12 cellular contexts compared by ENCODE assay signal in the genomic region with DNA sequence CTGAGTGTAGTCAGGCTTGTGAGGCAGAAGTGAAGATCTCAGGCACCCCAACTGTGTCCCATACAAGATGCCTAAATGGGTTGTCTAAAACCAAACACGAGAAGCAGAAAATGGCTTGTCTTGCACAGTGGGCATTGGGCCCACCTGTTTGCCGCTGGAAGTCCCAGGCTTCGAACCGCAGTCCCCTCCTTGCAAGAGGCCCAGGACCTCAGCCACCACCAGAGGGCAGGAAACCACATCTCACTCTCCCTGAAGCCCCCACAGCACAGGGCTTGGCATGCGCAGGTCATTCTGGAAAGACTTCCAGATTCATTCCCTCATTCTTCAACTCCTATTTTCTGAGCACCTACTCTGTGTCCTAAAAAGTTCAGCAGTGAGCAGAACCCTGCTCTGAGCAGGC.
DNase-seq lines count a peak whose midpoint lies in the region; ATAC-seq, FAIRE-seq and TF ChIP-seq lines count a peak whose summit lies in the region.
"Had no signal": no experiment of that assay in that cellular context is flagged by ENCODE, and none has a peak within 500 bp of the region (broad histone marks: within the 10 kb centered on the region; RNA-seq: fewer than 3 reads in every experiment).

No MANE protein-coding gene starts in this region.

- no peaks in the 10 kb centered on the region for H3K4me1 ChIP-seq in right atrium auricular region
- H3K4me1 ChIP-seq: thyroid gland had no signal

- peak; percentile 16 for TF ChIP-seq CTCF in astrocyte of the spinal cord (IDR thresholded peaks at IDR 0.05; ENCODE audit: low read depth, low read length)
- TF ChIP-seq CTCF in right atrium auricular region (IDR thresholded peaks at IDR 0.05): no peak

- TF ChIP-seq RAD21 in Ishikawa (IDR thresholded peaks at IDR 0.05; ENCODE audit: low read depth): peak; percentile 56

- H3K27me3 ChIP-seq in right atrium auricular region: no peaks in the 10 kb centered on the region
- H3K27me3 ChIP-seq: thyroid gland had no signal

- no peak for ATAC-seq in natural killer cell treated with Interleukin-12 subunit alpha and Interleukin-12 subunit beta and Interleukin-15 and Interleukin-18, amount 100 ng/mL, for 72 hours
- ATAC-seq: activated T-cell treated with anti-CD3 and anti-CD28 coated beads, Interleukin-2, amount 50 U/mL, for 4 hours had no signal

- H3K27ac Mint-ChIP-seq in activated T-helper 1 cell treated with anti-CD3 and anti-CD28 coated beads, Interleukin-12 subunit alpha, Interleukin-12 subunit beta, Interleukin-2, Interleukin-4 antibody, amounts not matched to agents 30 ng/mL and 10 ng/mL and 1 ng/mL, durations not matched to agents 14 hours and 24 hours and 36 hours: no peak overlapping the region
- H3K27ac Mint-ChIP-seq in natural killer cell treated with Interleukin-12 subunit alpha and Interleukin-12 subunit beta and Interleukin-15 and Interleukin-18, amount 100 ng/mL, for 72 hours: no peak overlapping the region

- DNase-seq in astrocyte of the spinal cord (ENCODE audit: low read depth, low spot score) (no peak), lung microvascular endothelial cell (ENCODE audit: low read depth in 2 of 2) (peak; percentile 12 to 49), right atrium auricular region (ENCODE audit: low spot score) (no peak)
- no peak for DNase-seq in activated T-helper 1 cell treated with anti-CD3 and anti-CD28 coated beads, Interleukin-12 subunit alpha, Interleukin-12 subunit beta, Interleukin-2, Interleukin-4 antibody, amounts not matched to agents 30 ng/mL and 10 ng/mL and 1 ng/mL, durations not matched to agents 14 hours and 24 hours and 36 hours (ENCODE audit: low spot score)
- DNase-seq in natural killer cell treated with Interleukin-12 subunit alpha and Interleukin-12 subunit beta and Interleukin-15 and Interleukin-18, amount 100 ng/mL, for 72 hours (ENCODE audit: low spot score): no peak
- DNase-seq: activated T-cell treated with anti-CD3 and anti-CD28 coated beads, Interleukin-2, amount 50 U/mL, for 4 hours; DMS53; foreskin fibroblast; thyroid gland had no signal

- H3K27ac ChIP-seq in right atrium auricular region: no peak overlapping the region
- H3K27ac ChIP-seq: thyroid gland had no signal

- H3K27me3 Mint-ChIP-seq in activated T-helper 1 cell treated with anti-CD3 and anti-CD28 coated beads, Interleukin-12 subunit alpha, Interleukin-12 subunit beta, Interleukin-2, Interleukin-4 antibody, amounts not matched to agents 30 ng/mL and 10 ng/mL and 1 ng/mL, durations not matched to agents 14 hours and 24 hours and 36 hours (ENCODE audit: insufficient read depth): no peaks in the 10 kb centered on the region
- peaks cover 17 to 21% of the 10 kb centered on the region in 2 donors for H3K27me3 Mint-ChIP-seq in natural killer cell treated with Interleukin-12 subunit alpha and Interleukin-12 subunit beta and Interleukin-15 and Interleukin-18, amount 100 ng/mL, for 72 hours

- no peak overlapping the region for H3K4me3 Mint-ChIP-seq in activated T-helper 1 cell treated with anti-CD3 and anti-CD28 coated beads, Interleukin-12 subunit alpha, Interleukin-12 subunit beta, Interleukin-2, Interleukin-4 antibody, amounts not matched to agents 30 ng/mL and 10 ng/mL and 1 ng/mL, durations not matched to agents 14 hours and 24 hours and 36 hours
- H3K4me3 Mint-ChIP-seq in natural killer cell treated with Interleukin-12 subunit alpha and Interleukin-12 subunit beta and Interleukin-15 and Interleukin-18, amount 100 ng/mL, for 72 hours: no peak overlapping the region
- H3K4me3 Mint-ChIP-seq: activated T-cell treated with anti-CD3 and anti-CD28 coated beads, Interleukin-2, amount 50 U/mL, for 4 hours had no signal

- intact Hi-C loops in activated T-helper 1 cell treated with anti-CD3 and anti-CD28 coated beads, Interleukin-12 subunit alpha, Interleukin-12 subunit beta, Interleukin-2, Interleukin-4 antibody, amounts not matched to agents 30 ng/mL and 10 ng/mL and 1 ng/mL, durations not matched to agents 14 hours and 24 hours and 36 hours (cut with micrococcal nuclease): no loop called here

- H3K9me3 ChIP-seq in right atrium auricular region: no peaks in the 10 kb centered on the region
- H3K9me3 ChIP-seq: thyroid gland had no signal

- H3K36me3 ChIP-seq in right atrium auricular region: no peaks in the 10 kb centered on the region
- H3K36me3 ChIP-seq: thyroid gland had no signal

- no peaks in the 10 kb centered on the region for H3K36me3 Mint-ChIP-seq in activated T-helper 1 cell treated with anti-CD3 and anti-CD28 coated beads, Interleukin-12 subunit alpha, Interleukin-12 subunit beta, Interleukin-2, Interleukin-4 antibody, amounts not matched to agents 30 ng/mL and 10 ng/mL and 1 ng/mL, durations not matched to agents 14 hours and 24 hours and 36 hours (ENCODE audit: low read depth)
- H3K36me3 Mint-ChIP-seq in natural killer cell treated with Interleukin-12 subunit alpha and Interleukin-12 subunit beta and Interleukin-15 and Interleukin-18, amount 100 ng/mL, for 72 hours: no peaks in the 10 kb centered on the region

- in situ Hi-C loops in astrocyte of the spinal cord (cut with HindIII; ENCODE audit: low sequenced_read_pairs): no loop called here

- H3K9me3 Mint-ChIP-seq in activated T-helper 1 cell treated with anti-CD3 and anti-CD28 coated beads, Interleukin-12 subunit alpha, Interleukin-12 subunit beta, Interleukin-2, Interleukin-4 antibody, amounts not matched to agents 30 ng/mL and 10 ng/mL and 1 ng/mL, durations not matched to agents 14 hours and 24 hours and 36 hours: no peaks in the 10 kb centered on the region
- H3K9me3 Mint-ChIP-seq in natural killer cell treated with Interleukin-12 subunit alpha and Interleukin-12 subunit beta and Interleukin-15 and Interleukin-18, amount 100 ng/mL, for 72 hours: no peaks in the 10 kb centered on the region
- H3K9me3 Mint-ChIP-seq: activated T-cell treated with anti-CD3 and anti-CD28 coated beads, Interleukin-2, amount 50 U/mL, for 4 hours had no signal

- peak; percentile 3 for FAIRE-seq in G401.6 (lab: Jason Lieb, UNC)

- no peak for TF ChIP-seq EP300 in Ishikawa (IDR thresholded peaks at IDR 0.05; ENCODE audit: borderline replicate concordance)

- H3K4me1 Mint-ChIP-seq in activated T-helper 1 cell treated with anti-CD3 and anti-CD28 coated beads, Interleukin-12 subunit alpha, Interleukin-12 subunit beta, Interleukin-2, Interleukin-4 antibody, amounts not matched to agents 30 ng/mL and 10 ng/mL and 1 ng/mL, durations not matched to agents 14 hours and 24 hours and 36 hours (ENCODE audit: low read depth): peaks cover 6% of the 10 kb centered on the region
- H3K4me1 Mint-ChIP-seq in natural killer cell treated with Interleukin-12 subunit alpha and Interleukin-12 subunit beta and Interleukin-15 and Interleukin-18, amount 100 ng/mL, for 72 hours (ENCODE audit: low read depth in 2 of 2): peaks cover 0 to 2% of the 10 kb centered on the region in 2 donors

- H3K4me3 ChIP-seq in astrocyte of the spinal cord (ENCODE audit: low read depth, low read length) (no peak overlapping the region), right atrium auricular region (no peak overlapping the region)
- H3K4me3 ChIP-seq: lung, thyroid gland had no signal

TF ChIP-seq in Ishikawa, 13 proteins besides CTCF, POLR2A, EP300 and RAD21:
- TF ChIP-seq ZBTB7A (IDR thresholded peaks at IDR 0.05; ENCODE audit: low read depth) (no peak), TCF12 (IDR thresholded peaks at IDR 0.05; ENCODE audit: low read depth) (no peak), FOXM1 (IDR thresholded peaks at IDR 0.05; ENCODE audit: borderline replicate concordance, low read depth) (no peak), EGR1 (IDR thresholded peaks at IDR 0.05) (no peak), NFIC (IDR thresholded peaks at IDR 0.05) (no peak), CREB1 (IDR thresholded peaks at IDR 0.05; ENCODE audit: low read depth) (no peak), MAX (IDR thresholded peaks at IDR 0.05) (no peak), CEBPB (IDR thresholded peaks at IDR 0.05) (no peak), TAF1 (IDR thresholded peaks at IDR 0.05; ENCODE audit: low read depth) (no peak), YY1 (IDR thresholded peaks at IDR 0.05; ENCODE audit: low read depth) (no peak), TEAD4 (IDR thresholded peaks at IDR 0.05) (no peak)
- TF ChIP-seq, protein P1, sequence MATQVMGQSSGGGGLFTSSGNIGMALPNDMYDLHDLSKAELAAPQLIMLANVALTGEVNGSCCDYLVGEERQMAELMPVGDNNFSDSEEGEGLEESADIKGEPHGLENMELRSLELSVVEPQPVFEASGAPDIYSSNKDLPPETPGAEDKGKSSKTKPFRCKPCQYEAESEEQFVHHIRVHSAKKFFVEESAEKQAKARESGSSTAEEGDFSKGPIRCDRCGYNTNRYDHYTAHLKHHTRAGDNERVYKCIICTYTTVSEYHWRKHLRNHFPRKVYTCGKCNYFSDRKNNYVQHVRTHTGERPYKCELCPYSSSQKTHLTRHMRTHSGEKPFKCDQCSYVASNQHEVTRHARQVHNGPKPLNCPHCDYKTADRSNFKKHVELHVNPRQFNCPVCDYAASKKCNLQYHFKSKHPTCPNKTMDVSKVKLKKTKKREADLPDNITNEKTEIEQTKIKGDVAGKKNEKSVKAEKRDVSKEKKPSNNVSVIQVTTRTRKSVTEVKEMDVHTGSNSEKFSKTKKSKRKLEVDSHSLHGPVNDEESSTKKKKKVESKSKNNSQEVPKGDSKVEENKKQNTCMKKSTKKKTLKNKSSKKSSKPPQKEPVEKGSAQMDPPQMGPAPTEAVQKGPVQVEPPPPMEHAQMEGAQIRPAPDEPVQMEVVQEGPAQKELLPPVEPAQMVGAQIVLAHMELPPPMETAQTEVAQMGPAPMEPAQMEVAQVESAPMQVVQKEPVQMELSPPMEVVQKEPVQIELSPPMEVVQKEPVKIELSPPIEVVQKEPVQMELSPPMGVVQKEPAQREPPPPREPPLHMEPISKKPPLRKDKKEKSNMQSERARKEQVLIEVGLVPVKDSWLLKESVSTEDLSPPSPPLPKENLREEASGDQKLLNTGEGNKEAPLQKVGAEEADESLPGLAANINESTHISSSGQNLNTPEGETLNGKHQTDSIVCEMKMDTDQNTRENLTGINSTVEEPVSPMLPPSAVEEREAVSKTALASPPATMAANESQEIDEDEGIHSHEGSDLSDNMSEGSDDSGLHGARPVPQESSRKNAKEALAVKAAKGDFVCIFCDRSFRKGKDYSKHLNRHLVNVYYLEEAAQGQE (IDR thresholded peaks at IDR 0.05; ENCODE audit: low read depth): no peak
- TF ChIP-seq, protein P2, sequence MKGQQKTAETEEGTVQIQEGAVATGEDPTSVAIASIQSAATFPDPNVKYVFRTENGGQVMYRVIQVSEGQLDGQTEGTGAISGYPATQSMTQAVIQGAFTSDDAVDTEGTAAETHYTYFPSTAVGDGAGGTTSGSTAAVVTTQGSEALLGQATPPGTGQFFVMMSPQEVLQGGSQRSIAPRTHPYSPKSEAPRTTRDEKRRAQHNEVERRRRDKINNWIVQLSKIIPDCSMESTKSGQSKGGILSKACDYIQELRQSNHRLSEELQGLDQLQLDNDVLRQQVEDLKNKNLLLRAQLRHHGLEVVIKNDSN (IDR thresholded peaks at IDR 0.05): no peak

Comparison
In these comparisons a context has a peak if more than half of its experiments do, and no peak if none do; other contexts are left out.
1. DNase-seq: peak in lung microvascular endothelial cell (2 of 2); none in astrocyte of the spinal cord (single experiment), activated T-helper 1 cell treated with anti-CD3 and anti-CD28 coated beads, Interleukin-12 subunit alpha, Interleukin-12 subunit beta, Interleukin-2, Interleukin-4 antibody, amounts not matched to agents 30 ng/mL and 10 ng/mL and 1 ng/mL, durations not matched to agents 14 hours and 24 hours and 36 hours (single experiment), natural killer cell treated with Interleukin-12 subunit alpha and Interleukin-12 subunit beta and Interleukin-15 and Interleukin-18, amount 100 ng/mL, for 72 hours (single experiment) and right atrium auricular region (single experiment).